Comparison of ENCODE assay signal across 1 cellular context in the genomic region with DNA sequence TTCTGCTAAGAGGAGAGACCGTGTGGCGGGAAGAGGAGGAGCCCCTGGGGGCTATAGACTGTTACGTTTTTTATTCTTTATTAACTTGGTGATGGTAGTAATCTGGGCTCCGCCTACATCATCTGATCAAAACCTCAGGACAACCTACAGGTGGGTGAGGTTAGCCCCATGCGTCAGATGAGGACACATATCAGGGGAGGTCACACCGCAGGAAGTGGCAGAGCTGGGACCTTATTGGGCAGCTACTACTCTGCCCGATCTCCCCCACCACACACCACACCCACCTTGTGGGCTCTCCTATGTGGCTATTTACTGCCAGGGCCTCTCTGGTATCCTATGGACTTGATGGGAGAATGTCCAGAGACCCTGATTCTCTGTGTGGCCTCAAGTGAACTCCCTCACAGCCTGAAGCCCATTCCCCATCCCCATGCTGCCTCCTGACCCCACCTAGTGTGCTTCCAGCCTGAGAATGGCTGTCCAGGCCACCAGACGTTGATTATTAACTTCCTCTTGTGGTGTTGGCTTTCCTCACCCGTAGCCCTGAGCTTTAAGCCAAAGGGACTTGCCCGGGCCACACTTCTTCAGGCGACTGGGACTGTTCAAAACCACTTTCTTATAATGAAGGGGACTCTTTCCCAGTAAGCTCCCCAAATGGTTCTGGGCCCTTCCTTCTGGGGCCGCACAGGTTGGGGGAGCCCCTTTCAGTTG.
TF ChIP-seq lines count a peak whose summit lies in the region.

No MANE protein-coding gene starts in this region.

TF ChIP-seq in H1, 55 proteins besides CTCF, POLR2A, EP300 and RAD21 (continued from another document):
- TF ChIP-seq CHD7 (IDR thresholded peaks at IDR 0.05; ENCODE audit: insufficient replicate concordance, low read length) (no peak), SIRT6 (IDR thresholded peaks at IDR 0.05; ENCODE audit: low read length) (no peak), CREB1 (IDR thresholded peaks at IDR 0.05) (no peak), SUZ12 (IDR thresholded peaks at IDR 0.05; ENCODE audit: low read length) (no peak), TAF7 (optimal IDR thresholded peaks at IDR 0.05; ENCODE audit: borderline replicate concordance, low read depth, low read length) (no peak), KDM1A (IDR thresholded peaks at IDR 0.05; ENCODE audit: borderline replicate concordance, low read length) (no peak), KDM5A (IDR thresholded peaks at IDR 0.05; ENCODE audit: low read length) (no peak)
